ENCODE assay signal across 20 cellular contexts in genomic region chr2:48854681-48855080, GRCh38.
"Had no signal": no experiment of that assay in that cellular context is flagged by ENCODE, and none has a peak within 500 bp of the region (broad histone marks: within the 10 kb centered on the region; RNA-seq: fewer than 3 reads in every experiment).

No MANE protein-coding gene starts in this region.

- H3K36me3 ChIP-seq: neutrophil, sigmoid colon, thyroid gland had no signal

- FAIRE-seq: kidney had no signal

- H3K9me3 ChIP-seq: mucosa of descending colon, neutrophil, psoas muscle, sigmoid colon, thyroid gland had no signal

- H3K4me1 ChIP-seq: psoas muscle, thyroid gland had no signal

- ATAC-seq: esophagus mucosa; left lobe of liver; mucosa of descending colon; natural killer cell treated with Interleukin-12 subunit alpha and Interleukin-12 subunit beta and Interleukin-15 and Interleukin-18, amount 100 ng/mL, for 72 hours; psoas muscle; right cardiac atrium; stimulated activated naive CD8-positive, alpha-beta T cell treated with anti-CD3 and anti-CD28 coated beads, Interleukin-15, amount 100 ng/mL, for 72 hours had no signal

- H3K27ac ChIP-seq: neutrophil, psoas muscle, thyroid gland had no signal

- DNase-seq: caudate nucleus; cerebellar nuclear complex; cortex of kidney; effector CD4-positive, alpha-beta T cell; foreskin melanocyte; kidney; mucosa of descending colon; naive B cell; psoas muscle; right cardiac atrium; sigmoid colon; stimulated activated CD4-positive, alpha-beta T cell treated with anti-CD3 and anti-CD28 coated beads, Interleukin-4, amount 100 ng/mL, for 4 hours; stimulated activated naive CD4-positive, alpha-beta T cell; stimulated activated naive CD8-positive, alpha-beta T cell treated with anti-CD3 and anti-CD28 coated beads, Interleukin-15, amount 100 ng/mL, for 72 hours; thyroid gland had no signal

- H3K4me3 ChIP-seq: lung, mucosa of descending colon, psoas muscle, sigmoid colon, thyroid gland had no signal

- H3K27me3 ChIP-seq: sigmoid colon, thyroid gland had no signal
